1 cellular context compared by ENCODE assay signal in the genomic region with DNA sequence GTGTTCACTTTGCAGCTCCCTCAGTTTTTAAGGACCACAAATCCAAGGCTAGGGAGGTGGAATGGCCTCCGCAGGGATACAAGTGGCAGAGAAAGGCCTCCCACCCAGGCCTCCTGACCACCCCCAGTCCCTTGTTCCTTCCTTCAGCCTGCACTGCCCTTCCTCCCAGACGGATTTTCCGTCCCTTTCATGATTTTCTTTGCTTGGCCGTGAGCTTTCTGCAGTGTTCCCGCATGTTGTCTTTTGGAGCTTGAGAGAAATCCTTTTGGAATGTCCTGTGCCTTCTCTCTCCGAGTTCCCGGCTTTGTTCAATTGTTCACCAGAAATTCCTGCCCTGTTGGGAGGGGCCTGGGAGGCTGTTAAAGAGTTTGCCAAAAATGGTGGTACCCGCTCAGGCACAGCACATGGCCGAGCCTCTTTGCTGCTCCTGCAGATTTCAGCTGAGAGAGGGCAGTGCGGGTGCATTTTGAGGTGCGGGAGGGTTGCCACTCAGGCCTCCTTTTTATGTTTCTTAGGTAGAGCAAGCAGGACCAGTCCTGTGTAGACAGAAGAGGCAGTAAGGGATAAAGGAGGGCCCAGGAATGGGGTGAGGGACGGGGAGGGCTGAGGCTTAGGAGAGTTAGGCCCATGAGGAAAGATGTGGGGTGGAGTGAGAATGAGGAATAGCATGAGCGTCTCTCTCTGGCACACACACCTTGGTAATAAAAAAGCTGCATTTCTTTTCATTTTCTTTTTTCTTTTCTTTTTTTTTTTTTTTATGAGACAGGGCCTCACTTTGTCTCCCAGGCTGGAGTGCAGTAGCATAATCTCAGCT.
TF ChIP-seq lines count a peak whose summit lies in the region.

No MANE protein-coding gene starts in this region.

TF ChIP-seq in endothelial cell of umbilical vein, 7 proteins besides CTCF, POLR2A, EP300 and RAD21:
- no peak for TF ChIP-seq GATA2 (IDR thresholded peaks at IDR 0.05; ENCODE audit: insufficient read depth, insufficient read length, low read depth, low read length)
- no peak for TF ChIP-seq EZH2 (IDR thresholded peaks at IDR 0.05; ENCODE audit: borderline replicate concordance, low read depth, low read length, severe bottlenecking)
- no peak for TF ChIP-seq JUN (IDR thresholded peaks at IDR 0.05; ENCODE audit: borderline replicate concordance, insufficient read depth, insufficient read length, low read depth)
- TF ChIP-seq POLR2AphosphoS5 (IDR thresholded peaks at IDR 0.05; ENCODE audit: insufficient read depth, low read depth, low read length), result no peak
- no peak for TF ChIP-seq FOS (IDR thresholded peaks at IDR 0.05; ENCODE audit: borderline replicate concordance, insufficient read depth, low read length)
- TF ChIP-seq MYC (IDR thresholded peaks at IDR 0.05; ENCODE audit: low read depth, low read length), result no peak
- TF ChIP-seq MAX (IDR thresholded peaks at IDR 0.05; ENCODE audit: insufficient read depth, insufficient read length), result no peak
